Comparison of ENCODE assay signal across 8 cellular contexts in genomic region chr3:128994173-128994512, GRCh38. TPM values are rescaled to one million over a fixed set of nuclear protein-coding genes. Genes with fewer than 3 reads are reported as not detected.
DNase-seq lines count a peak whose midpoint lies in the region; ATAC-seq, FAIRE-seq and TF ChIP-seq lines count a peak whose summit lies in the region.

No MANE protein-coding gene starts in this region.

- no peaks in the 10 kb centered on the region for H3K27me3 ChIP-seq in testis

- POLR2A ChIA-PET in activated naive CD8-positive, alpha-beta T cell treated with anti-CD3 and anti-CD28 coated beads, Interleukin-2, amount 10 ng/mL, durations not matched to agents 7 days and 5 days (lab: Charles Lee) = interaction anchor here (0.8 to 2.4 kb wide), 11 partner anchors 10 to 322 kb away, joined by 3 to 13 read pairs (median 5); partner anchors contain the start of genes CNBP and RAB43

- H3K36me3 ChIP-seq in kidney (ENCODE audit: control insufficient read depth in 1 of 2, insufficient read depth in 2 of 2, low read length in 2 of 2) (no peaks in the 10 kb centered on the region), testis (ENCODE audit: low read depth, missing control alignments) (no peaks in the 10 kb centered on the region)

- H3K9me3 ChIP-seq in kidney (ENCODE audit: control insufficient read depth in 1 of 2, low read length in 2 of 2) (no peaks in the 10 kb centered on the region), testis (no peaks in the 10 kb centered on the region)

- peak overlapping the region; percentile 19 to 21 for H3K4me3 ChIP-seq in kidney (ENCODE audit: low read length in 2 of 2)
- peak overlapping the region; percentile 47 to 54 for H3K4me3 ChIP-seq in testis

- H3K4me3 Mint-ChIP-seq in activated CD8-positive, alpha-beta memory T cell treated with anti-CD3 and anti-CD28 coated beads, Interleukin-2, amount 10 ng/mL, durations not matched to agents 7 days and 5 days = peak overlapping the region; percentile 40
- H3K4me3 Mint-ChIP-seq in activated naive CD8-positive, alpha-beta T cell treated with anti-CD3 and anti-CD28 coated beads, Interleukin-2, amount 10 ng/mL, durations not matched to agents 7 days and 5 days = peak overlapping the region; percentile 64

- FAIRE-seq in kidney (lab: Jason Lieb, UNC) = no peak

- H3K9me3 Mint-ChIP-seq in activated CD8-positive, alpha-beta memory T cell treated with anti-CD3 and anti-CD28 coated beads, Interleukin-2, amount 10 ng/mL, durations not matched to agents 7 days and 5 days (ENCODE audit: low read depth) = no peaks in the 10 kb centered on the region
- no peaks in the 10 kb centered on the region for H3K9me3 Mint-ChIP-seq in activated naive CD8-positive, alpha-beta T cell treated with anti-CD3 and anti-CD28 coated beads, Interleukin-2, amount 10 ng/mL, durations not matched to agents 7 days and 5 days

- no peak for ATAC-seq in activated CD8-positive, alpha-beta memory T cell treated with anti-CD3 and anti-CD28 coated beads, Interleukin-2, amount 10 ng/mL, durations not matched to agents 7 days and 5 days
- ATAC-seq in activated naive CD8-positive, alpha-beta T cell treated with anti-CD3 and anti-CD28 coated beads, Interleukin-2, amount 10 ng/mL, durations not matched to agents 7 days and 5 days (ENCODE audit: low read depth) = no peak

- WGBS in testis, 2 donors = 1% methylated on average over 9 to 13 of the region's 13 CpGs

- peak overlapping the region; percentile 34 for H3K27ac Mint-ChIP-seq in activated CD8-positive, alpha-beta memory T cell treated with anti-CD3 and anti-CD28 coated beads, Interleukin-2, amount 10 ng/mL, durations not matched to agents 7 days and 5 days
- H3K27ac Mint-ChIP-seq in activated naive CD8-positive, alpha-beta T cell treated with anti-CD3 and anti-CD28 coated beads, Interleukin-2, amount 10 ng/mL, durations not matched to agents 7 days and 5 days = peak overlapping the region; percentile 10

- intact Hi-C loops in kidney (cut with DNase I) (no loop called here), testis (cut with DNase I; ENCODE audit: low total_unique reads) (no loop called here)

- H3K36me3 Mint-ChIP-seq in activated CD8-positive, alpha-beta memory T cell treated with anti-CD3 and anti-CD28 coated beads, Interleukin-2, amount 10 ng/mL, durations not matched to agents 7 days and 5 days = no peaks in the 10 kb centered on the region
- H3K36me3 Mint-ChIP-seq in activated naive CD8-positive, alpha-beta T cell treated with anti-CD3 and anti-CD28 coated beads, Interleukin-2, amount 10 ng/mL, durations not matched to agents 7 days and 5 days = no peaks in the 10 kb centered on the region

- no peak for TF ChIP-seq CTCF in kidney (IDR thresholded peaks at IDR 0.05; ENCODE audit: borderline replicate concordance, extremely low read depth, insufficient read depth)
- TF ChIP-seq CTCF in testis (IDR thresholded peaks at IDR 0.05) = no peak

- H3K4me1 ChIP-seq in kidney (ENCODE audit: control insufficient read depth in 1 of 2, insufficient read depth in 1 of 2, low read depth in 1 of 2, low read length in 2 of 2) = peaks cover 3 to 9% of the 10 kb centered on the region in 2 donors
- H3K4me1 ChIP-seq in testis = peaks cover 11% of the 10 kb centered on the region

- CTCF ChIA-PET in activated CD8-positive, alpha-beta memory T cell treated with anti-CD3 and anti-CD28 coated beads, Interleukin-2, amount 10 ng/mL, durations not matched to agents 7 days and 5 days (lab: Charles Lee) = interaction anchor here (0.8 to 1.7 kb wide), 8 partner anchors 15 to 252 kb away, joined by 3 to 12 read pairs (median 3); no protein-coding TSS in a partner anchor

- peaks cover 14% of the 10 kb centered on the region for H3K4me1 Mint-ChIP-seq in activated CD8-positive, alpha-beta memory T cell treated with anti-CD3 and anti-CD28 coated beads, Interleukin-2, amount 10 ng/mL, durations not matched to agents 7 days and 5 days
- peaks cover 20% of the 10 kb centered on the region for H3K4me1 Mint-ChIP-seq in activated naive CD8-positive, alpha-beta T cell treated with anti-CD3 and anti-CD28 coated beads, Interleukin-2, amount 10 ng/mL, durations not matched to agents 7 days and 5 days

- no peak for TF ChIP-seq POLR2A in testis (IDR thresholded peaks at IDR 0.05)

- no peak overlapping the region for H3K27ac ChIP-seq in kidney (ENCODE audit: low read depth in 2 of 2, low read length in 2 of 2)
- no peak overlapping the region for H3K27ac ChIP-seq in testis

- no peak overlapping the region for H3K9ac ChIP-seq in kidney (ENCODE audit: low read length in 2 of 2)

- DNase-seq in activated CD8-positive, alpha-beta memory T cell treated with anti-CD3 and anti-CD28 coated beads, Interleukin-2, amount 10 ng/mL, durations not matched to agents 7 days and 5 days = no peak
- DNase-seq in activated CD8-positive, alpha-beta memory T cell treated with anti-CD3 and anti-CD28 coated beads, Interleukin-2, amount 50 U/mL, for 4 hours = no peak
- no peak for DNase-seq in activated naive CD8-positive, alpha-beta T cell treated with anti-CD3 and anti-CD28 coated beads, Interleukin-2, amount 10 ng/mL, durations not matched to agents 7 days and 5 days
- DNase-seq in kidney (no peak), testis (no peak), NCI-H524 treated with DMSO at 0.1 percent for 48 hours (lab: John Stamatoyannopoulos, UW) (no peak), cerebellar cortex (ENCODE audit: low spot score) (no peak), iPS-NIHi7 (ENCODE audit: extremely low spot score) (no peak)

- peaks cover 24% of the 10 kb centered on the region for H3K27me3 Mint-ChIP-seq in activated CD8-positive, alpha-beta memory T cell treated with anti-CD3 and anti-CD28 coated beads, Interleukin-2, amount 10 ng/mL, durations not matched to agents 7 days and 5 days
- peaks cover 8% of the 10 kb centered on the region for H3K27me3 Mint-ChIP-seq in activated naive CD8-positive, alpha-beta T cell treated with anti-CD3 and anti-CD28 coated beads, Interleukin-2, amount 10 ng/mL, durations not matched to agents 7 days and 5 days

RNA-seq across cellular contexts. Expression of gene CFAP92, which starts 0.3 kb away (rescaled TPM):
- total RNA-seq in activated CD8-positive, alpha-beta memory T cell treated with anti-CD3 and anti-CD28 coated beads, Interleukin-2, amount 10 ng/mL, durations not matched to agents 7 days and 5 days = under 1 TPM in 1 of 2 experiments, not detected in 1; 0.12 TPM
- total RNA-seq in activated naive CD8-positive, alpha-beta T cell treated with anti-CD3 and anti-CD28 coated beads, Interleukin-2, amount 10 ng/mL, durations not matched to agents 7 days and 5 days = under 1 TPM in 1 of 2 experiments, not detected in 1; 0.22 TPM
- total RNA-seq in kidney = 0.60 TPM
- polyA plus RNA-seq in kidney (ENCODE audit: insufficient read depth, low read depth, low replicate concordance) = 0.56 TPM
- total RNA-seq in testis = 10 to 100 TPM; 16.0 to 26.7 TPM
- 62.0 TPM for polyA plus RNA-seq in testis (ENCODE audit: insufficient read depth, low read depth, low replicate concordance)

RNA-seq across cellular contexts. Expression of gene EFCC1, which starts 7.0 kb away (rescaled TPM):
- under 1 TPM; 0.09 to 0.12 TPM for total RNA-seq in activated CD8-positive, alpha-beta memory T cell treated with anti-CD3 and anti-CD28 coated beads, Interleukin-2, amount 10 ng/mL, durations not matched to agents 7 days and 5 days
- under 1 TPM; 0.14 to 0.23 TPM for total RNA-seq in activated naive CD8-positive, alpha-beta T cell treated with anti-CD3 and anti-CD28 coated beads, Interleukin-2, amount 10 ng/mL, durations not matched to agents 7 days and 5 days
- total RNA-seq in kidney = 3.7 TPM
- polyA plus RNA-seq in kidney (ENCODE audit: insufficient read depth, low read depth, low replicate concordance) = 2.4 TPM
- total RNA-seq in testis = 1 to 10 TPM; 2.8 to 2.9 TPM
- polyA plus RNA-seq in testis (ENCODE audit: insufficient read depth, low read depth, low replicate concordance) = 2.6 TPM

Comparison
In these comparisons a context has a peak if more than half of its experiments do, and no peak if none do; other contexts are left out.
1. RNA of gene CFAP92, which starts 0.3 kb away (total RNA-seq): 16.0 to 26.7 TPM in testis; 0.60 TPM in kidney (single experiment), 0.22 TPM in activated naive CD8-positive, alpha-beta T cell treated with anti-CD3 and anti-CD28 coated beads, Interleukin-2, amount 10 ng/mL, durations not matched to agents 7 days and 5 days and 0.12 TPM in activated CD8-positive, alpha-beta memory T cell treated with anti-CD3 and anti-CD28 coated beads, Interleukin-2, amount 10 ng/mL, durations not matched to agents 7 days and 5 days; every median in the first group is over 10 times any median in the second.